ENCODE assay signal across 1 cellular context in genomic region chr19:43762814-43763213, GRCh38.
TF ChIP-seq lines count a peak whose summit lies in the region.

No MANE protein-coding gene starts in this region.

TF ChIP-seq in IMR-90, 13 proteins besides CTCF, POLR2A, EP300 and RAD21:
- no peak for TF ChIP-seq BHLHE40 (IDR thresholded peaks at IDR 0.05; ENCODE audit: low read depth, low read length)
- TF ChIP-seq RCOR1 (IDR thresholded peaks at IDR 0.05; ENCODE audit: insufficient replicate concordance, low read length), result no peak
- no peak for TF ChIP-seq USF2 (IDR thresholded peaks at IDR 0.05; ENCODE audit: low read depth, low read length)
- TF ChIP-seq RFX5 (IDR thresholded peaks at IDR 0.05; ENCODE audit: low read depth, low read length), result no peak
- no peak for TF ChIP-seq MAZ (IDR thresholded peaks at IDR 0.05; ENCODE audit: borderline replicate concordance, low read depth, low read length)
- TF ChIP-seq MXI1 (IDR thresholded peaks at IDR 0.05; ENCODE audit: borderline replicate concordance, low read depth, low read length), result no peak
- TF ChIP-seq FOS (IDR thresholded peaks at IDR 0.05; ENCODE audit: low read depth, low read length), result no peak
